In genomic region chr16:28846080-28846932, GRCh38 we compare ENCODE assay signal across 1 cellular context.
TF ChIP-seq lines count a peak whose summit lies in the region.

TUFM (minus strand) TSS chr16:28846348; CDS start chr16:28846269, 79 bp downstream.

TF ChIP-seq in HepG2, 621 proteins besides CTCF, POLR2A, EP300 and RAD21 (continued from another document and continues in another):
- TF ChIP-seq ZNF503 (CRISPR knock-in tag; IDR thresholded peaks at IDR 0.05) (peak; percentile 55; the same call in 1 of the 2 replicates), ZNF556 (CRISPR knock-in tag; IDR thresholded peaks at IDR 0.05; ENCODE audit: borderline replicate concordance) (no peak; the same call in 1 of the 2 replicates), ZNF274 (CRISPR knock-in tag; IDR thresholded peaks at IDR 0.05) (peak; percentile 86), HMG20A (CRISPR knock-in tag; IDR thresholded peaks at IDR 0.05; ENCODE audit: borderline replicate concordance) (no peak; the same call in 1 of the 2 replicates), RELA (CRISPR knock-in tag; IDR thresholded peaks at IDR 0.05) (0 out of 2 replicates have a peak, but pooled peaks have one; percentile 85), XBP1 (CRISPR knock-in tag; IDR thresholded peaks at IDR 0.05) (no peak; the same call in 1 of the 2 replicates), SNAPC4 (CRISPR knock-in tag; IDR thresholded peaks at IDR 0.05) (peak; percentile 96), E2F2 (CRISPR knock-in tag; IDR thresholded peaks at IDR 0.05; ENCODE audit: borderline replicate concordance) (0 out of 2 replicates have a peak, but pooled peaks have one; percentile 15), ZNF496 (CRISPR knock-in tag; IDR thresholded peaks at IDR 0.05; ENCODE audit: insufficient replicate concordance) (no peak), RARA (CRISPR knock-in tag; IDR thresholded peaks at IDR 0.05) (peak; percentile 56), GMEB1 (CRISPR knock-in tag; IDR thresholded peaks at IDR 0.05; ENCODE audit: borderline replicate concordance) (peak; percentile 97), ZBTB10 (CRISPR knock-in tag; IDR thresholded peaks at IDR 0.05; ENCODE audit: borderline replicate concordance) (no peak; the same call in 1 of the 2 replicates), ZNF207 (IDR thresholded peaks at IDR 0.05; ENCODE audit: borderline replicate concordance) (no peak), AHR (CRISPR knock-in tag; IDR thresholded peaks at IDR 0.05) (no peak; the same call in 1 of the 2 replicates), ZNF878 (CRISPR knock-in tag; IDR thresholded peaks at IDR 0.05) (peak; percentile 89; the same call in 1 of the 2 replicates), GFI1 (CRISPR knock-in tag; IDR thresholded peaks at IDR 0.05; ENCODE audit: borderline replicate concordance) (peak; percentile 77; the same call in 1 of the 2 replicates), ZNF766 (CRISPR knock-in tag; IDR thresholded peaks at IDR 0.05; ENCODE audit: borderline replicate concordance) (no peak), ZNF790 (CRISPR knock-in tag; IDR thresholded peaks at IDR 0.05; ENCODE audit: borderline replicate concordance) (peak; percentile 73), ZNF703 (CRISPR knock-in tag; IDR thresholded peaks at IDR 0.05; ENCODE audit: borderline replicate concordance) (no peak; the same call in 1 of the 2 replicates), CAMTA2 (CRISPR knock-in tag; IDR thresholded peaks at IDR 0.05; ENCODE audit: borderline replicate concordance) (0 out of 2 replicates have a peak, but pooled peaks have one; percentile 79), ZNF788 (CRISPR knock-in tag; IDR thresholded peaks at IDR 0.05; ENCODE audit: borderline replicate concordance) (peak; percentile 99; the same call in 1 of the 2 replicates), DRAP1 (CRISPR knock-in tag; IDR thresholded peaks at IDR 0.05) (peak; percentile 97), ZNF354B (CRISPR knock-in tag; IDR thresholded peaks at IDR 0.05) (no peak), ZNF331 (CRISPR knock-in tag; IDR thresholded peaks at IDR 0.05) (peak; percentile 82; the same call in 1 of the 2 replicates), FOXO1 (CRISPR knock-in tag; IDR thresholded peaks at IDR 0.05) (peak; percentile 11; the same call in 1 of the 2 replicates), FOXK1 (CRISPR knock-in tag; IDR thresholded peaks at IDR 0.05; ENCODE audit: borderline replicate concordance, low read depth) (peak; percentile 95), SETDB1 (CRISPR knock-in tag; IDR thresholded peaks at IDR 0.05; ENCODE audit: borderline replicate concordance) (no peak), ETV6 (CRISPR knock-in tag; conservative IDR thresholded peaks at IDR 0.05) (peak; percentile 96), HNRNPH1 (optimal IDR thresholded peaks at IDR 0.05; ENCODE audit: low read depth, low read length) (no peak), ZNF574 (CRISPR knock-in tag; IDR thresholded peaks at IDR 0.05) (peak; percentile 100), SNAPC5 (CRISPR knock-in tag; IDR thresholded peaks at IDR 0.05; ENCODE audit: borderline replicate concordance) (no peak), PAWR (CRISPR knock-in tag; IDR thresholded peaks at IDR 0.05; ENCODE audit: borderline replicate concordance) (no peak), CSRNP1 (CRISPR knock-in tag; IDR thresholded peaks at IDR 0.05) (no peak), POLR2G (IDR thresholded peaks at IDR 0.05; ENCODE audit: low read depth, low read length) (peak; percentile 92), SMC3 (IDR thresholded peaks at IDR 0.05; ENCODE audit: low read length) (peak; percentile 13; the same call in 1 of the 2 replicates), ZNF326 (CRISPR knock-in tag; IDR thresholded peaks at IDR 0.05; ENCODE audit: borderline replicate concordance) (no peak)
